In genomic region chr21:42569732-42570301, GRCh38 we compare ENCODE assay signal across 1 cellular context.
TF ChIP-seq lines count a peak whose summit lies in the region.

No MANE protein-coding gene starts in this region.

TF ChIP-seq in HepG2, 621 proteins besides CTCF, POLR2A, EP300 and RAD21 (continued from another document):
- TF ChIP-seq ZNF296 (CRISPR knock-in tag; conservative IDR thresholded peaks at IDR 0.05): no peak
- TF ChIP-seq ZNF510 (CRISPR knock-in tag; IDR thresholded peaks at IDR 0.05; ENCODE audit: low read depth): no peak
